Comparison of ENCODE assay signal across 33 cellular contexts in the genomic region with DNA sequence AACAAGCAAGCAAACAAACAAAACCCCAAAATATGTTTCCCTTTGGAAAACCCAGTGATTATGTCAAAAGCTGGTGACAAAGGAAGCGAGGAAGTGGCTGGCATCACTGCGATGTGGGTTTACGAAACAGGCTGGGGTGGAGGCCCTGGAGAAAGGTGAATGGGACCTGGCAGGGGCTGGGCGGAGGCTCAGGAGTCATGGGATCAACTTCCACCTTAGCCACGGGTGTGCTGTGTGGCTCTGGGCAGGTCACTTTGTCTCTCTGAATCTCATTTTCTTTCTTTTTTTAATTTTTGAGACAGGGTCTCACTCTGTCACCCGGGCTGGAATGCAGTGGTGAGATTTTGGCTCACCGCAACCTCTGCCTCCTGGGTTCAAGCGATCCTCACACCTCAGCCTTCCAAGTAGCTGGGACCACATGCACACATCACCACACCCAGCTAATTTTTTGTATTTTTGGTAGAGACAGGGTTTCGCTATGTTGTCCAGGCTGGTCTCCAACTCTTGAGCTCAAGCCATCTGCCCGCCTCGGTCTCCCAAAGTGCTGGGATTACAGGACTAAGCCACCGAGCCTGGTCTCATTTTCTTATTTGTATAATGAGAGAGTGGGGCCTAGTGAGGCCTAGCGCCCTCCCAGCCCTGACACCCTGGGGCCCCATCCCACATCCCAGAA. TPM values are rescaled to one million over a fixed set of nuclear protein-coding genes. Genes with fewer than 3 reads are reported as not detected.
"Had no signal": no experiment of that assay in that cellular context is flagged by ENCODE, and none has a peak within 500 bp of the region (broad histone marks: within the 10 kb centered on the region; RNA-seq: fewer than 3 reads in every experiment).

No MANE protein-coding gene starts in this region.

- H3K27ac ChIP-seq: hepatocyte, left ventricle myocardium inferior, neutrophil, ovary, prostate gland, sigmoid colon, spleen, tibial nerve, upper lobe of left lung, vagina had no signal

- H3K4me3 ChIP-seq: hepatocyte, left ventricle myocardium inferior, lung, mucosa of descending colon, ovary, prostate gland, sigmoid colon, spleen, tibial nerve, upper lobe of left lung, vagina had no signal

- H2AFZ ChIP-seq: hepatocyte had no signal

- H3K79me2 ChIP-seq: hepatocyte had no signal

- H3K27me3 ChIP-seq: hepatocyte, ovary, sigmoid colon, spleen, tibial nerve, upper lobe of left lung, vagina had no signal

- DNase-seq: islet precursor cell; left ventricle myocardium inferior; midbrain; mucosa of descending colon; naive thymus-derived CD4-positive, alpha-beta T cell; occipital lobe; ovary; retina; right cardiac atrium; sigmoid colon; small intestine; spleen; stimulated activated CD4-positive, alpha-beta T cell treated with anti-CD3 and anti-CD28 coated beads, Interleukin-1b, Interleukin-23, amount 100 ng/mL, for 48 hours; stimulated activated CD4-positive, alpha-beta T cell treated with anti-CD3 and anti-CD28 coated beads, Interleukin-2, amount 100 ng/mL, for 48 hours; stimulated activated CD4-positive, alpha-beta T cell treated with anti-CD3 and anti-CD28 coated beads, Interleukin-4, amount 100 ng/mL, for 4 hours; stimulated activated CD8-positive, alpha-beta memory T cell treated with anti-CD3 and anti-CD28 coated beads, Interleukin-4, amount 100 ng/mL, for 48 hours; stimulated activated naive CD4-positive, alpha-beta T cell treated with Interleukin-2 at 50 U/mL for 16 hours; stimulated activated naive CD8-positive, alpha-beta T cell treated with anti-CD3 and anti-CD28 coated beads, Interleukin-15, amount 100 ng/mL, for 72 hours; upper lobe of left lung had no signal

- H3K4me2 ChIP-seq: hepatocyte had no signal

- H3K4me1 ChIP-seq: prostate gland had no signal

- FAIRE-seq: small intestine had no signal

- H3K36me3 ChIP-seq: left ventricle myocardium inferior, neutrophil, ovary, prostate gland, sigmoid colon, spleen, tibial nerve, upper lobe of left lung, vagina had no signal

- H3K9me3 ChIP-seq: mucosa of descending colon, neutrophil, ovary, prostate gland, sigmoid colon, tibial nerve, upper lobe of left lung, vagina had no signal

- ATAC-seq: mucosa of descending colon; naive thymus-derived CD4-positive, alpha-beta T cell; natural killer cell treated with Interleukin-12 subunit alpha and Interleukin-12 subunit beta and Interleukin-15 and Interleukin-18, amount 100 ng/mL, for 72 hours; right cardiac atrium; stimulated activated memory B cell treated with anti-CD40 and anti-IgM and Interleukin-4, amounts not matched to agents 10 μg/mL and 1 μg/mL and 100 μg/mL, for 72 hours; stimulated activated naive CD8-positive, alpha-beta T cell treated with anti-CD3 and anti-CD28 coated beads, Interleukin-15, amount 100 ng/mL, for 72 hours had no signal

RNA-seq across cellular contexts. Expression of a gene that starts 7.2 kb away (rescaled TPM):
- total RNA-seq: kidney epithelial cell; left ventricle myocardium inferior; lower leg skin; mesenteric fat pad; mucosa of descending colon; myocyte; naive thymus-derived CD4-positive, alpha-beta T cell; natural killer cell treated with Interleukin-12 subunit alpha and Interleukin-12 subunit beta and Interleukin-15 and Interleukin-18, amount 100 ng/mL, for 72 hours; neural crest cell; occipital lobe; prostate gland; right cardiac atrium; sigmoid colon; tibial nerve; urinary bladder; vagina had no signal
- polyA plus RNA-seq: hepatocyte; naive thymus-derived CD4-positive, alpha-beta T cell; sigmoid colon; urinary bladder had no signal
